8 cellular contexts compared by ENCODE assay signal in genomic region chr5:143405063-143405746, GRCh38. TPM values are rescaled to one million over a fixed set of nuclear protein-coding genes. Genes with fewer than 3 reads are reported as not detected.
A peak's percentile ranks its signal among the peaks of the same experiment; 100 is the strongest.
DNase-seq lines count a peak whose midpoint lies in the region; ATAC-seq and TF ChIP-seq lines count a peak whose summit lies in the region.

No MANE protein-coding gene starts in this region.

- peak overlapping the region; percentile 93 for H2AFZ ChIP-seq in KMS-11 (ENCODE audit: low read depth)
- H2AFZ ChIP-seq in neuron (ENCODE audit: low read depth, low read length): peak overlapping the region; percentile 98

- H3K27ac ChIP-seq in KMS-11: peak overlapping the region; percentile 100
- H3K27ac ChIP-seq in RWPE2 (ENCODE audit: poor library complexity, severe bottlenecking): peak overlapping the region; percentile 94
- H3K27ac ChIP-seq in foreskin keratinocyte: peak overlapping the region; percentile 93
- H3K27ac ChIP-seq in subcutaneous abdominal adipose tissue (ENCODE audit: low read depth, low read length): peak overlapping the region; percentile 100

- peaks cover 18% of the 10 kb centered on the region for H3K4me1 ChIP-seq in KMS-11 (ENCODE audit: low read depth, poor library complexity, severe bottlenecking)
- peaks cover 22% of the 10 kb centered on the region for H3K4me1 ChIP-seq in RWPE2 (ENCODE audit: insufficient read depth, poor library complexity, severe bottlenecking)
- peaks cover 11% of the 10 kb centered on the region for H3K4me1 ChIP-seq in foreskin keratinocyte
- H3K4me1 ChIP-seq in neuron (ENCODE audit: insufficient read depth, low read length): peaks cover 17% of the 10 kb centered on the region
- peaks cover 4 to 30% (median 24%) of the 10 kb centered on the region in 5 donors for H3K4me1 ChIP-seq in subcutaneous abdominal adipose tissue (ENCODE audit: control insufficient read depth in 5 of 5, insufficient read depth in 5 of 5, low read length in 5 of 5)

- no peaks in the 10 kb centered on the region for H4K20me1 ChIP-seq in KMS-11 (ENCODE audit: insufficient read depth)

- H3K4me2 ChIP-seq in KMS-11: peak overlapping the region; percentile 69

- H3K27me3 ChIP-seq in KMS-11 (ENCODE audit: insufficient read depth, low read depth): no peaks in the 10 kb centered on the region
- H3K27me3 ChIP-seq in RWPE2 (ENCODE audit: insufficient read depth, poor library complexity, severe bottlenecking): no peaks in the 10 kb centered on the region
- no peaks in the 10 kb centered on the region for H3K27me3 ChIP-seq in foreskin keratinocyte
- H3K27me3 ChIP-seq in neuron (ENCODE audit: insufficient read depth, low read length): peaks cover 6% of the 10 kb centered on the region
- H3K27me3 ChIP-seq in subcutaneous abdominal adipose tissue (ENCODE audit: control insufficient read depth in 5 of 5, insufficient read depth in 4 of 5, low read length in 5 of 5): no peaks in the 10 kb centered on the region

- H3K9me3 ChIP-seq in RWPE2 (ENCODE audit: severe bottlenecking) (no peaks in the 10 kb centered on the region), neuron (ENCODE audit: low read length) (no peaks in the 10 kb centered on the region), subcutaneous abdominal adipose tissue (ENCODE audit: control insufficient read depth in 5 of 5, low read length in 5 of 5) (no peaks in the 10 kb centered on the region)

- TF ChIP-seq CTCF in KMS-11 (conservative IDR thresholded peaks at IDR 0.05; ENCODE audit: low read depth, low read length): peak; percentile 14; the same call in 1 of the 2 replicates
- TF ChIP-seq CTCF in RWPE2 (IDR thresholded peaks at IDR 0.05; ENCODE audit: poor library complexity, severe bottlenecking): no peak
- TF ChIP-seq CTCF in foreskin keratinocyte (conservative IDR thresholded peaks at IDR 0.05): peak; percentile 22

- DNase-seq in DMS 273 treated with DMSO at 0.1 percent for 48 hours (lab: John Stamatoyannopoulos, UW) (peak; percentile 83), RWPE2 (ENCODE audit: low spot score) (peak; percentile 82), activated gamma-delta T cell (lab: John Stamatoyannopoulos, UW) (peak; percentile 82), foreskin keratinocyte (peak in 1 of 2 donors; percentile 60)

- peak overlapping the region; percentile 98 for H3K9ac ChIP-seq in KMS-11
- H3K9ac ChIP-seq in subcutaneous abdominal adipose tissue (ENCODE audit: low read length in 5 of 5): peak overlapping the region; percentile 88 to 96 (median 89)

- H3K79me2 ChIP-seq in KMS-11 (ENCODE audit: insufficient read depth, low read depth): peaks cover 37% of the 10 kb centered on the region

- H3K4me3 ChIP-seq in KMS-11 (IDR thresholded peaks at IDR 0.05; ENCODE audit: insufficient read depth, low read depth, low read length): peak overlapping the region; percentile 32
- H3K4me3 ChIP-seq in RWPE2 (ENCODE audit: severe bottlenecking): peak overlapping the region; percentile 87
- H3K4me3 ChIP-seq in neuron (ENCODE audit: low read length): peak overlapping the region; percentile 88
- H3K4me3 ChIP-seq in subcutaneous abdominal adipose tissue (ENCODE audit: low read depth in 1 of 5, low read length in 5 of 5): peak overlapping the region; percentile 73 to 92 (median 88)

- peak; percentile 30 for ATAC-seq in GM21576 (IDR thresholded peaks at IDR 0.05; ENCODE audit: unreplicated experiment)
- peak; percentile 28 for ATAC-seq in RWPE2 (ENCODE audit: low read depth)
- ATAC-seq in foreskin keratinocyte: peak; percentile 25

- peaks cover 2% of the 10 kb centered on the region; the same call in 1 of the 2 replicates for H3K36me3 ChIP-seq in KMS-11 (ENCODE audit: insufficient read depth)
- peaks cover 4% of the 10 kb centered on the region for H3K36me3 ChIP-seq in RWPE2 (ENCODE audit: low read depth)
- no peaks in the 10 kb centered on the region for H3K36me3 ChIP-seq in neuron (ENCODE audit: insufficient read depth, low read length)
- H3K36me3 ChIP-seq in subcutaneous abdominal adipose tissue (ENCODE audit: control insufficient read depth in 5 of 5, insufficient read depth in 5 of 5, low read length in 5 of 5): peaks cover 0 to 2% (median 0%) of the 10 kb centered on the region in 5 donors

RNA-seq across cellular contexts. Expression of gene NR3C1, which starts 1.7 kb away (rescaled TPM):
- 44.7 and 46.4 TPM in 2 replicates for total RNA-seq in foreskin keratinocyte
- polyA plus RNA-seq in foreskin keratinocyte: 10.3 and 12.2 TPM in 2 replicates

Comparison
In these comparisons a context has a peak if more than half of its experiments do, and no peak if none do; other contexts are left out.
1. H3K4me3 ChIP-seq: peak in every context shown above with its lines; median percentile 88 in neuron; 88 in subcutaneous abdominal adipose tissue; 87 in RWPE2; 32 in KMS-11.